2 cellular contexts compared by ENCODE assay signal in the genomic region with DNA sequence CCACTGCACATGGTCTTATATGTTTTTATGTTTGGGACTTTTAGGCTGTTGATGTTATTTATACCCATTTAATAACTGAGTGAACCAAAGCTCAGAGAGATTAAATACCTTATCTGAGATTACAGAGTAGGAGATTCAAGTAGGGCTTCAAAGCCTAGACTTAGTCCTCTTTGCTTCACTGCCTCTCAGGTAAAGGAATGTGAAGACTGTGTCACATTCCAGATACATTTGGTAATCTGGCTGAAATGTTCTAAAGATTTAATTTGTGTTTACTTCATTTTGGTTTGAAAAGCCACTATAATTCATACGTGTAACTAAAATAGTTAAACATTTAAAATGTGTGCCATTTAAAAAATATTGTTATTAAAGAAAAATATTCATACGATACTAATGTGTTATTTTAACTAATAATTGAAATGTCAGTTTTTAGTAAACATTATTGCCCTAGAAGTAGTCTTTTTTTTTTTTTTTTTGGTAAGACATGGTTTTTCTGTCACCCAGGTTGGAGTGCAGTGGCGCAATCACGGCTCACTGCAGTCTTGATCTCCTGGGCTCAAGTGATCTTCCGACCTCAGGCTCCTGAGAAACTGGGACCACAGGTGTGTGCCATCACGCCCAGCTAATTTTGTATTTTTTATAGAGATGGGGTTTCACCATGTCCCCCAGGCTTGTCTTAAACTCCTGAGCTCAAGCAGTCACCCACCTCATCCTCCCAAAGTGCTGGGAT.
TF ChIP-seq lines count a peak whose summit lies in the region.

No MANE protein-coding gene starts in this region.

TF ChIP-seq in GM23338, 12 proteins besides CTCF, POLR2A, EP300 and RAD21 (continued from another document):
- TF ChIP-seq, protein P1, sequence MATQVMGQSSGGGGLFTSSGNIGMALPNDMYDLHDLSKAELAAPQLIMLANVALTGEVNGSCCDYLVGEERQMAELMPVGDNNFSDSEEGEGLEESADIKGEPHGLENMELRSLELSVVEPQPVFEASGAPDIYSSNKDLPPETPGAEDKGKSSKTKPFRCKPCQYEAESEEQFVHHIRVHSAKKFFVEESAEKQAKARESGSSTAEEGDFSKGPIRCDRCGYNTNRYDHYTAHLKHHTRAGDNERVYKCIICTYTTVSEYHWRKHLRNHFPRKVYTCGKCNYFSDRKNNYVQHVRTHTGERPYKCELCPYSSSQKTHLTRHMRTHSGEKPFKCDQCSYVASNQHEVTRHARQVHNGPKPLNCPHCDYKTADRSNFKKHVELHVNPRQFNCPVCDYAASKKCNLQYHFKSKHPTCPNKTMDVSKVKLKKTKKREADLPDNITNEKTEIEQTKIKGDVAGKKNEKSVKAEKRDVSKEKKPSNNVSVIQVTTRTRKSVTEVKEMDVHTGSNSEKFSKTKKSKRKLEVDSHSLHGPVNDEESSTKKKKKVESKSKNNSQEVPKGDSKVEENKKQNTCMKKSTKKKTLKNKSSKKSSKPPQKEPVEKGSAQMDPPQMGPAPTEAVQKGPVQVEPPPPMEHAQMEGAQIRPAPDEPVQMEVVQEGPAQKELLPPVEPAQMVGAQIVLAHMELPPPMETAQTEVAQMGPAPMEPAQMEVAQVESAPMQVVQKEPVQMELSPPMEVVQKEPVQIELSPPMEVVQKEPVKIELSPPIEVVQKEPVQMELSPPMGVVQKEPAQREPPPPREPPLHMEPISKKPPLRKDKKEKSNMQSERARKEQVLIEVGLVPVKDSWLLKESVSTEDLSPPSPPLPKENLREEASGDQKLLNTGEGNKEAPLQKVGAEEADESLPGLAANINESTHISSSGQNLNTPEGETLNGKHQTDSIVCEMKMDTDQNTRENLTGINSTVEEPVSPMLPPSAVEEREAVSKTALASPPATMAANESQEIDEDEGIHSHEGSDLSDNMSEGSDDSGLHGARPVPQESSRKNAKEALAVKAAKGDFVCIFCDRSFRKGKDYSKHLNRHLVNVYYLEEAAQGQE (IDR thresholded peaks at IDR 0.05; ENCODE audit: unreplicated experiment): no peak
- TF ChIP-seq JUNB (IDR thresholded peaks at IDR 0.05; ENCODE audit: unreplicated experiment) (no peak), NANOG (IDR thresholded peaks at IDR 0.05; ENCODE audit: borderline replicate concordance) (no peak), EZH2 (IDR thresholded peaks at IDR 0.05; ENCODE audit: low read depth, unreplicated experiment) (no peak), EZH2phosphoT487 (IDR thresholded peaks at IDR 0.05; ENCODE audit: unreplicated experiment) (no peak)
- TF ChIP-seq, protein P2, sequence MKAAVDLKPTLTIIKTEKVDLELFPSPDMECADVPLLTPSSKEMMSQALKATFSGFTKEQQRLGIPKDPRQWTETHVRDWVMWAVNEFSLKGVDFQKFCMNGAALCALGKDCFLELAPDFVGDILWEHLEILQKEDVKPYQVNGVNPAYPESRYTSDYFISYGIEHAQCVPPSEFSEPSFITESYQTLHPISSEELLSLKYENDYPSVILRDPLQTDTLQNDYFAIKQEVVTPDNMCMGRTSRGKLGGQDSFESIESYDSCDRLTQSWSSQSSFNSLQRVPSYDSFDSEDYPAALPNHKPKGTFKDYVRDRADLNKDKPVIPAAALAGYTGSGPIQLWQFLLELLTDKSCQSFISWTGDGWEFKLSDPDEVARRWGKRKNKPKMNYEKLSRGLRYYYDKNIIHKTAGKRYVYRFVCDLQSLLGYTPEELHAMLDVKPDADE (IDR thresholded peaks at IDR 0.05): no peak
- TF ChIP-seq, protein P3, sequence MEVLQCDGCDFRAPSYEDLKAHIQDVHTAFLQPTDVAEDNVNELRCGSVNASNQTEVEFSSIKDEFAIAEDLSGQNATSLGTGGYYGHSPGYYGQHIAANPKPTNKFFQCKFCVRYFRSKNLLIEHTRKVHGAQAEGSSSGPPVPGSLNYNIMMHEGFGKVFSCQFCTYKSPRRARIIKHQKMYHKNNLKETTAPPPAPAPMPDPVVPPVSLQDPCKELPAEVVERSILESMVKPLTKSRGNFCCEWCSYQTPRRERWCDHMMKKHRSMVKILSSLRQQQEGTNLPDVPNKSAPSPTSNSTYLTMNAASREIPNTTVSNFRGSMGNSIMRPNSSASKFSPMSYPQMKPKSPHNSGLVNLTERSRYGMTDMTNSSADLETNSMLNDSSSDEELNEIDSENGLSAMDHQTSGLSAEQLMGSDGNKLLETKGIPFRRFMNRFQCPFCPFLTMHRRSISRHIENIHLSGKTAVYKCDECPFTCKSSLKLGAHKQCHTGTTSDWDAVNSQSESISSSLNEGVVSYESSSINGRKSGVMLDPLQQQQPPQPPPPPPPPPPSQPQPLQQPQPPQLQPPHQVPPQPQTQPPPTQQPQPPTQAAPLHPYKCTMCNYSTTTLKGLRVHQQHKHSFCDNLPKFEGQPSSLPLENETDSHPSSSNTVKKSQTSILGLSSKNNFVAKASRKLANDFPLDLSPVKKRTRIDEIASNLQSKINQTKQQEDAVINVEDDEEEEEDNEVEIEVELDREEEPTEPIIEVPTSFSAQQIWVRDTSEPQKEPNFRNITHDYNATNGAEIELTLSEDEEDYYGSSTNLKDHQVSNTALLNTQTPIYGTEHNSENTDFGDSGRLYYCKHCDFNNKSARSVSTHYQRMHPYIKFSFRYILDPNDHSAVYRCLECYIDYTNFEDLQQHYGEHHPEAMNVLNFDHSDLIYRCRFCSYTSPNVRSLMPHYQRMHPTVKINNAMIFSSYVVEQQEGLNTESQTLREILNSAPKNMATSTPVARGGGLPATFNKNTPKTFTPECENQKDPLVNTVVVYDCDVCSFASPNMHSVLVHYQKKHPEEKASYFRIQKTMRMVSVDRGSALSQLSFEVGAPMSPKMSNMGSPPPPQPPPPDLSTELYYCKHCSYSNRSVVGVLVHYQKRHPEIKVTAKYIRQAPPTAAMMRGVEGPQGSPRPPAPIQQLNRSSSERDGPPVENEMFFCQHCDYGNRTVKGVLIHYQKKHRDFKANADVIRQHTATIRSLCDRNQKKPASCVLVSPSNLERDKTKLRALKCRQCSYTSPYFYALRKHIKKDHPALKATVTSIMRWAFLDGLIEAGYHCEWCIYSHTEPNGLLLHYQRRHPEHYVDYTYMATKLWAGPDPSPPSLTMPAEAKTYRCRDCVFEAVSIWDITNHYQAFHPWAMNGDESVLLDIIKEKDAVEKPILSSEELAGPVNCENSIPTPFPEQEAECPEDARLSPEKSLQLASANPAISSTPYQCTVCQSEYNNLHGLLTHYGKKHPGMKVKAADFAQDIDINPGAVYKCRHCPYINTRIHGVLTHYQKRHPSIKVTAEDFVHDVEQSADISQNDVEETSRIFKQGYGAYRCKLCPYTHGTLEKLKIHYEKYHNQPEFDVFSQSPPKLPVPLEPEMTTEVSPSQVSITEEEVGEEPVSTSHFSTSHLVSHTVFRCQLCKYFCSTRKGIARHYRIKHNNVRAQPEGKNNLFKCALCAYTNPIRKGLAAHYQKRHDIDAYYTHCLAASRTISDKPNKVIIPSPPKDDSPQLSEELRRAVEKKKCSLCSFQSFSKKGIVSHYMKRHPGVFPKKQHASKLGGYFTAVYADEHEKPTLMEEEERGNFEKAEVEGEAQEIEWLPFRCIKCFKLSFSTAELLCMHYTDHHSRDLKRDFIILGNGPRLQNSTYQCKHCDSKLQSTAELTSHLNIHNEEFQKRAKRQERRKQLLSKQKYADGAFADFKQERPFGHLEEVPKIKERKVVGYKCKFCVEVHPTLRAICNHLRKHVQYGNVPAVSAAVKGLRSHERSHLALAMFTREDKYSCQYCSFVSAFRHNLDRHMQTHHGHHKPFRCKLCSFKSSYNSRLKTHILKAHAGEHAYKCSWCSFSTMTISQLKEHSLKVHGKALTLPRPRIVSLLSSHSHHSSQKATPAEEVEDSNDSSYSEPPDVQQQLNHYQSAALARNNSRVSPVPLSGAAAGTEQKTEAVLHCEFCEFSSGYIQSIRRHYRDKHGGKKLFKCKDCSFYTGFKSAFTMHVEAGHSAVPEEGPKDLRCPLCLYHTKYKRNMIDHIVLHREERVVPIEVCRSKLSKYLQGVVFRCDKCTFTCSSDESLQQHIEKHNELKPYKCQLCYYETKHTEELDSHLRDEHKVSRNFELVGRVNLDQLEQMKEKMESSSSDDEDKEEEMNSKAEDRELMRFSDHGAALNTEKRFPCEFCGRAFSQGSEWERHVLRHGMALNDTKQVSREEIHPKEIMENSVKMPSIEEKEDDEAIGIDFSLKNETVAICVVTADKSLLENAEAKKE (CRISPR knock-in tag; IDR thresholded peaks at IDR 0.05): no peak

TF ChIP-seq in WTC11, 78 proteins besides CTCF, POLR2A, EP300 and RAD21 (continued from another document):
- TF ChIP-seq, protein P4, sequence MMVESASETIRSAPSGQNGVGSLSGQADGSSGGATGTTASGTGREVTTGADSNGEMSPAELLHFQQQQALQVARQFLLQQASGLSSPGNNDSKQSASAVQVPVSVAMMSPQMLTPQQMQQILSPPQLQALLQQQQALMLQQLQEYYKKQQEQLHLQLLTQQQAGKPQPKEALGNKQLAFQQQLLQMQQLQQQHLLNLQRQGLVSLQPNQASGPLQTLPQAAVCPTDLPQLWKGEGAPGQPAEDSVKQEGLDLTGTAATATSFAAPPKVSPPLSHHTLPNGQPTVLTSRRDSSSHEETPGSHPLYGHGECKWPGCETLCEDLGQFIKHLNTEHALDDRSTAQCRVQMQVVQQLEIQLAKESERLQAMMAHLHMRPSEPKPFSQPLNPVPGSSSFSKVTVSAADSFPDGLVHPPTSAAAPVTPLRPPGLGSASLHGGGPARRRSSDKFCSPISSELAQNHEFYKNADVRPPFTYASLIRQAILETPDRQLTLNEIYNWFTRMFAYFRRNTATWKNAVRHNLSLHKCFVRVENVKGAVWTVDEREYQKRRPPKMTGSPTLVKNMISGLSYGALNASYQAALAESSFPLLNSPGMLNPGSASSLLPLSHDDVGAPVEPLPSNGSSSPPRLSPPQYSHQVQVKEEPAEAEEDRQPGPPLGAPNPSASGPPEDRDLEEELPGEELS (CRISPR knock-in tag; IDR thresholded peaks at IDR 0.05): no peak
- TF ChIP-seq NFE2L1 (CRISPR knock-in tag; IDR thresholded peaks at IDR 0.05): no peak
- no peak for TF ChIP-seq ZNF317 (CRISPR knock-in tag; IDR thresholded peaks at IDR 0.05; ENCODE audit: borderline replicate concordance, low read depth)
- no peak for TF ChIP-seq FOXK1 (CRISPR knock-in tag; IDR thresholded peaks at IDR 0.05)
